ENCODE assay signal across 10 cellular contexts in genomic region chr2:69933839-69934613, GRCh38. TPM values are rescaled to one million over a fixed set of nuclear protein-coding genes. Genes with fewer than 3 reads are reported as not detected.
DNase-seq lines count a peak whose midpoint lies in the region; ATAC-seq and TF ChIP-seq lines count a peak whose summit lies in the region.
"Had no signal": no experiment of that assay in that cellular context is flagged by ENCODE, and none has a peak within 500 bp of the region (broad histone marks: within the 10 kb centered on the region; RNA-seq: fewer than 3 reads in every experiment).

No MANE protein-coding gene starts in this region.

- intact Hi-C loops in adrenal gland (cut with DNase I) (loop anchor here in 1 of 2 donors (10.0 kb wide), 1 partner anchor 111 kb away; no protein-coding TSS in a partner anchor), prostate gland (cut with DNase I) (no loop called here)

- H3K4me1 ChIP-seq in ACC112 (ENCODE audit: control insufficient read depth, insufficient read depth, low read length, unreplicated experiment) (peaks cover 30% of the 10 kb centered on the region), adrenal gland (replicated peaks in 1 of 2) (peaks cover 8 to 14% of the 10 kb centered on the region in 2 donors), prostate gland (replicated peaks) (no peaks in the 10 kb centered on the region)
- H3K4me1 ChIP-seq: uterus had no signal

- H3K9me3 ChIP-seq in adrenal gland (replicated peaks in 1 of 3) (no peaks in the 10 kb centered on the region), prostate gland (no peaks in the 10 kb centered on the region)
- H3K9me3 ChIP-seq: uterus had no signal

- no peaks in the 10 kb centered on the region; the same call in 1 of the 2 replicates for H3K27me3 Mint-ChIP-seq in HFFc6 (ENCODE audit: insufficient read depth)

- H3K4me3 Mint-ChIP-seq in HFFc6: peak overlapping the region; percentile 83

- DNase-seq in HFFc6 (peak; percentile 82), adrenal gland (peak in 6 of 7 donors; percentile 37 to 60 (median 54)), kidney glomerular epithelial cell (lab: John Stamatoyannopoulos, UW) (peak; percentile 87), NCI-H1105 treated with DMSO at 0.1 percent for 48 hours (lab: John Stamatoyannopoulos, UW) (no peak), prostate gland (ENCODE audit: low spot score) (no peak), epidermal melanocyte (ENCODE audit: insufficient read length, low spot score) (no peak)
- DNase-seq: uterus had no signal

- 28 to 46% (median 36%) methylated on average over 4 of the region's 4 CpGs for WGBS in adrenal gland, 4 donors
- WGBS in prostate gland: 64% methylated on average over 4 of the region's 4 CpGs

- H3K36me3 Mint-ChIP-seq in HFFc6 (ENCODE audit: low read depth): peaks cover 34% of the 10 kb centered on the region

- no peaks in the 10 kb centered on the region for H3K9me3 Mint-ChIP-seq in HFFc6

- peak overlapping the region; percentile 27 for H3K4me3 ChIP-seq in ACC112 (ENCODE audit: low read depth, low read length)
- no peak overlapping the region for H3K4me3 ChIP-seq in adrenal gland
- H3K4me3 ChIP-seq in prostate gland: no peak overlapping the region
- H3K4me3 ChIP-seq: SK-N-MC, uterus had no signal

- TF ChIP-seq CTCF in HFFc6 (IDR thresholded peaks at IDR 0.05) (no peak), adrenal gland (IDR thresholded peaks at IDR 0.05) (no peak), prostate gland (IDR thresholded peaks at IDR 0.05) (no peak)

- ATAC-seq in HG02938 (IDR thresholded peaks at IDR 0.05; ENCODE audit: unreplicated experiment): no peak

- H3K27me3 ChIP-seq in ACC112 (ENCODE audit: insufficient read depth, low read length) (no peaks in the 10 kb centered on the region), adrenal gland (no peaks in the 10 kb centered on the region), prostate gland (replicated peaks; ENCODE audit: insufficient read depth) (no peaks in the 10 kb centered on the region)
- H3K27me3 ChIP-seq: uterus had no signal

- H3K36me3 ChIP-seq in ACC112 (ENCODE audit: insufficient read depth, low read length) (peaks cover 14% of the 10 kb centered on the region; the same call in 1 of the 2 replicates), adrenal gland (replicated peaks in 1 of 2) (peaks cover 0 to 34% of the 10 kb centered on the region in 2 donors), prostate gland (peaks cover 0 to 3% of the 10 kb centered on the region in 2 donors)
- H3K36me3 ChIP-seq: uterus had no signal

- peaks cover 57% of the 10 kb centered on the region for H3K4me1 Mint-ChIP-seq in HFFc6 (ENCODE audit: low read depth)

- H2AFZ ChIP-seq in ACC112 (ENCODE audit: low read length, unreplicated experiment): peak overlapping the region; percentile 45

- no peak for TF ChIP-seq POLR2A in adrenal gland (IDR thresholded peaks at IDR 0.05)
- TF ChIP-seq POLR2A in prostate gland (IDR thresholded peaks at IDR 0.05): no peak

- no peaks in the 10 kb centered on the region for H3K79me2 ChIP-seq in ACC112 (ENCODE audit: control insufficient read depth, insufficient read depth, low read length, unreplicated experiment)

- peak overlapping the region; percentile 78 for H3K27ac ChIP-seq in ACC112 (ENCODE audit: low read depth, low read length)
- peak overlapping the region in 2 of 5 donors; percentile 38 to 71 for H3K27ac ChIP-seq in adrenal gland
- H3K27ac ChIP-seq in prostate gland: no peak overlapping the region
- H3K27ac ChIP-seq: SK-N-MC, uterus had no signal

- peak overlapping the region; percentile 96 for H3K27ac Mint-ChIP-seq in HFFc6

RNA-seq across cellular contexts. Expression of gene MXD1, which starts 19.1 kb away (rescaled TPM):
- 1 to 10 TPM; 4.1 to 9.1 (median 6.9) TPM for total RNA-seq in HFFc6 (2021; fragmentation: NEBNext Ultra II Directional; extraction: Animal tissue kit (Norgen Biotek cat#: 25700))
- total RNA-seq in adrenal gland (10 to 100 TPM in 3 of 8 donors, 1 to 10 TPM in 5; 5.8 to 12.1 (median 8.7) TPM), prostate gland (1 to 10 TPM; 4.2 to 8.0 TPM)
- 1 to 10 TPM; 1.7 to 6.4 (median 2.5) TPM for polyA plus RNA-seq in adrenal gland

RNA-seq across cellular contexts. Expression of gene ASPRV1, which starts 27.4 kb away (rescaled TPM):
- total RNA-seq in HFFc6 (2021; fragmentation: NEBNext Ultra II Directional; extraction: Animal tissue kit (Norgen Biotek cat#: 25700)): under 1 TPM in 2 of 6 experiments, not detected in 4; 0.07 to 0.15 TPM
- total RNA-seq in adrenal gland (1 to 10 TPM in 7 of 8 donors, under 1 TPM in 1; 0.61 to 5.6 (median 1.9) TPM), prostate gland (10 to 100 TPM in 1 of 2 donors, 1 to 10 TPM in 1; 2.6 to 10.3 TPM)
- polyA plus RNA-seq in adrenal gland: 1 to 10 TPM in 2 of 3 donors, under 1 TPM in 1; 0.64 to 3.5 (median 2.8) TPM

RNA-seq across cellular contexts. Expression of gene SNRNP27, which starts 40.3 kb away (rescaled TPM):
- 10 to 100 TPM; 46.4 to 62.0 (median 55.7) TPM for total RNA-seq in HFFc6 (2021; fragmentation: NEBNext Ultra II Directional; extraction: Animal tissue kit (Norgen Biotek cat#: 25700))
- total RNA-seq in adrenal gland: 10 to 100 TPM; 35.2 to 67.4 (median 43.7) TPM
- 10 to 100 TPM; 25.1 to 76.0 (median 46.7) TPM for polyA plus RNA-seq in adrenal gland
- total RNA-seq in prostate gland: 10 to 100 TPM; 52.1 to 69.1 TPM

Comparison
In these comparisons a context has a peak if more than half of its experiments do, and no peak if none do; other contexts are left out.
1. DNase-seq: peak in HFFc6 (single experiment), adrenal gland (6 of 7) and kidney glomerular epithelial cell (single experiment); none in NCI-H1105 treated with DMSO at 0.1 percent for 48 hours (single experiment), prostate gland (single experiment) and epidermal melanocyte (single experiment).